In the genomic region with DNA sequence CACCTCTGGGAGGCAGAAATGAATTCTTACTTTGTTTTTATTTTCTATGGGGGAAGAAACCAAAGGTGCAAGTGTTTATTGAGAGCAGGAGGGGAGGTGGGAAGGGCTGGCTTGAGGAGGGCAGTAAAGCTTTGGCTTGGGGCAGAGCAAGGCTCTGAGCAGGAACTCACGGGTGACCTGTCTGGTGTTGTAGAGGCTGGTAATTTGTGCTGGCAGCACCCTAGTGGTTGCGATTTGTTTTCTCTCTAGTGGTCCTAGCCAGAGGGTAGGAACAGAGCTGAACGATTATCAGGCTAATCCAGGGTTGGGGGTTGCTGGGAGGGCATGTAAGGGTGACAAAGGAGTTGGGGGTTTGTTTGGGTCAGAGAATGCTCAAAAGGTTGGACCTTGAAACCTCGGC, we compare ENCODE assay signal across 23 cellular contexts.
"Had no signal": no experiment of that assay in that cellular context is flagged by ENCODE, and none has a peak within 500 bp of the region (broad histone marks: within the 10 kb centered on the region; RNA-seq: fewer than 3 reads in every experiment).

No MANE protein-coding gene starts in this region.

- H3K4me1 Mint-ChIP-seq: memory B cell had no signal

- H3K4me3 Mint-ChIP-seq: activated CD8-positive, alpha-beta T cell treated with anti-CD3 and anti-CD28 coated beads, Interleukin-2, amount 10 ng/mL, durations not matched to agents 7 days and 5 days; activated naive CD4-positive, alpha-beta T cell treated with anti-CD3 and anti-CD28 coated beads for 36 hours; activated T-helper 17 cell treated with anti-CD3 and anti-CD28 coated beads, Interleukin-2, amount 50 U/mL, for 72 hours; dendritic cell treated with granulocyte-macrophage colony-stimulating factor and Interleukin-4, amounts not matched to agents 40 ng/mL and 50 ng/mL, for 4 days; memory B cell; nephron progenitor cell; T-helper 2 cell treated with Interferon-gamma antibody and Interleukin-4, amounts not matched to agents 5 μg/mL and 100 μg/mL, for 36 hours had no signal

- H3K9me3 Mint-ChIP-seq: activated naive CD4-positive, alpha-beta T cell treated with anti-CD3 and anti-CD28 coated beads for 36 hours; activated T-helper 17 cell treated with anti-CD3 and anti-CD28 coated beads, Interleukin-2, amount 50 U/mL, for 72 hours; dendritic cell treated with granulocyte-macrophage colony-stimulating factor and Interleukin-4, amounts not matched to agents 40 ng/mL and 50 ng/mL, for 4 days; memory B cell; nephron progenitor cell; T-helper 2 cell treated with Interferon-gamma antibody and Interleukin-4, amounts not matched to agents 5 μg/mL and 100 μg/mL, for 36 hours had no signal

- ATAC-seq: activated CD4-positive, CD25-positive, alpha-beta regulatory T cell treated with anti-CD3 and anti-CD28 coated beads, Interleukin-2, amount 50 U/mL, for 24 hours; activated CD8-positive, alpha-beta T cell treated with anti-CD3 and anti-CD28 coated beads, Interleukin-2, amount 10 ng/mL, durations not matched to agents 7 days and 5 days; esophagus mucosa; SK-N-SH treated with all-trans-retinoic acid at 6 μM for 48 hours had no signal

- H3K27ac ChIP-seq: cardiac muscle cell, spleen, tibial artery, VCaP had no signal

- H3K27ac Mint-ChIP-seq: activated CD8-positive, alpha-beta T cell treated with anti-CD3 and anti-CD28 coated beads, Interleukin-2, amount 10 ng/mL, durations not matched to agents 7 days and 5 days; activated naive CD4-positive, alpha-beta T cell treated with anti-CD3 and anti-CD28 coated beads for 36 hours; activated T-helper 17 cell treated with anti-CD3 and anti-CD28 coated beads, Interleukin-2, amount 50 U/mL, for 72 hours; dendritic cell treated with granulocyte-macrophage colony-stimulating factor and Interleukin-4, amounts not matched to agents 40 ng/mL and 50 ng/mL, for 4 days; memory B cell; nephron progenitor cell; T-helper 2 cell treated with Interferon-gamma antibody and Interleukin-4, amounts not matched to agents 5 μg/mL and 100 μg/mL, for 36 hours had no signal

- H3K4me3 ChIP-seq: cardiac muscle cell, spleen, tibial artery had no signal

- H3K36me3 Mint-ChIP-seq: memory B cell had no signal

- H3K36me3 ChIP-seq: cardiac muscle cell had no signal

- DNase-seq: activated CD4-positive, alpha-beta T cell treated with anti-CD3 and anti-CD28 coated beads, Interleukin-2, amount 50 U/mL, for 1 hour; activated CD8-positive, alpha-beta T cell treated with anti-CD3 and anti-CD28 coated beads, Interleukin-2, amount 10 ng/mL, durations not matched to agents 7 days and 5 days; activated naive CD4-positive, alpha-beta T cell treated with anti-CD3 and anti-CD28 coated beads for 36 hours; activated T-cell treated with anti-CD3 and anti-CD28 coated beads, Interleukin-2, amount 50 U/mL, for 1 hour; amygdala; effector CD8-positive, alpha-beta T cell; foreskin melanocyte; hypothalamus; nephron progenitor cell; nucleus accumbens; stimulated activated CD4-positive, alpha-beta T cell treated with anti-CD3 and anti-CD28 coated beads, Interleukin-4, amount 100 ng/mL, for 1 hour; stimulated activated naive CD4-positive, alpha-beta T cell had no signal

- H3K27me3 ChIP-seq: spleen, tibial artery had no signal

- H3K27me3 Mint-ChIP-seq: dendritic cell treated with granulocyte-macrophage colony-stimulating factor and Interleukin-4, amounts not matched to agents 40 ng/mL and 50 ng/mL, for 4 days; memory B cell had no signal
